ENCODE assay signal across 1 cellular context in the genomic region with DNA sequence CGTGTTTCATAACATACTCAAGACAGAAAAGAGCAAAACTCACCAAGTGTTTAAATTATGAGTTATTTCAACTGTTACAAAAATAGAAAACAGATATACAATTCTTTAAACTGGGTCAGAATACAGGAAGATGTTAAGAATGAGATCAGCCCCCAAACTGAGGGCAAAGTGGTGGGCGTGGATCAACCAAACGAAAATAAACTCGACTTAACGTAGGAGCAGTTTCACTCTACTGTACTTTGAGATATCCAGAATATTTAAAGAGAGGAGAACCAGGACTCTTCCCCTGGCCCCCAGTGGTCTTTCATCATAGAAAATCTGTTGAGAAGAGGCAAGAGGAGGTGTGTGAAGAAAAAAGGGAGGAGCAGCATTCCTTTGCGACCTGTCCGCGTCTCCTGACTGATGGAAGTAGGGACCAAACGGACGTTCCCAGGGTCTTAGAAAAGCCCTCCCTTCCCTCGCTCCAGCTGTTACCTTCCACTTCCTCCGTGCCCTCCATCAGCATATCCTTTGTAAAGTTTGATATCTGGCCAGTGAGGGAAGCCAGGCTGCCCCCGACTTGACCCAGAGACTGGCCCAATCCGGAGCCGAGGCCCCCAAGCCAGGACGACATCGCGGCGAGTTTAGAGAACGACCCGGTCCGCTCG.
TF ChIP-seq lines count a peak whose summit lies in the region.

No MANE protein-coding gene starts in this region.

TF ChIP-seq in GM12878, 131 proteins besides CTCF, POLR2A, EP300 and RAD21 (continues in another document):
- TF ChIP-seq SUPT20H (IDR thresholded peaks at IDR 0.05; ENCODE audit: borderline replicate concordance, control insufficient read depth, low read depth, low read length) (no peak), CBX3 (IDR thresholded peaks at IDR 0.05; ENCODE audit: borderline replicate concordance, low read depth) (no peak), JUNB (IDR thresholded peaks at IDR 0.05) (no peak), FOS (IDR thresholded peaks at IDR 0.05; ENCODE audit: borderline replicate concordance, extremely low read depth, insufficient read length) (no peak), MYC (IDR thresholded peaks at IDR 0.05; ENCODE audit: insufficient read depth, insufficient read length, insufficient replicate concordance, low read length, severe bottlenecking) (no peak), EED (IDR thresholded peaks at IDR 0.05; ENCODE audit: low read depth) (0 out of 2 replicates have a peak, but pooled peaks have one; percentile 35), SMC3 (IDR thresholded peaks at IDR 0.05; ENCODE audit: borderline replicate concordance, low read length) (no peak), ZNF24 (IDR thresholded peaks at IDR 0.05) (no peak), HDAC2 (IDR thresholded peaks at IDR 0.05) (no peak), ZNF384 (IDR thresholded peaks at IDR 0.05; ENCODE audit: borderline replicate concordance, low read depth, low read length) (no peak), MTA3 (IDR thresholded peaks at IDR 0.05; ENCODE audit: borderline replicate concordance, low read length) (no peak), MEF2A (IDR thresholded peaks at IDR 0.05; ENCODE audit: insufficient read depth, low read depth, low read length) (0 out of 2 replicates have a peak, but pooled peaks have one; percentile 37), SMAD5 (IDR thresholded peaks at IDR 0.05; ENCODE audit: low read depth) (no peak), NBN (IDR thresholded peaks at IDR 0.05) (no peak), CEBPZ (IDR thresholded peaks at IDR 0.05; ENCODE audit: low read depth, low read length) (no peak), BHLHE40 (IDR thresholded peaks at IDR 0.05; ENCODE audit: borderline replicate concordance in 1 of 2, low read depth in 2 of 2, low read length in 1 of 2) (no peak), HDGF (IDR thresholded peaks at IDR 0.05) (no peak), PBX3 (IDR thresholded peaks at IDR 0.05; ENCODE audit: insufficient replicate concordance, low read depth, low read length) (peak; percentile 60), POLR2AphosphoS5 (IDR thresholded peaks at IDR 0.05; ENCODE audit: low read length) (no peak), PKNOX1 (IDR thresholded peaks at IDR 0.05) (peak; percentile 74), TCF3 (IDR thresholded peaks at IDR 0.05; ENCODE audit: borderline replicate concordance, insufficient read depth, low read depth, low read length) (no peak), TARDBP (IDR thresholded peaks at IDR 0.05; ENCODE audit: borderline replicate concordance) (no peak), E2F8 (IDR thresholded peaks at IDR 0.05; ENCODE audit: low read depth, partially characterized antibody) (no peak), CBFB (IDR thresholded peaks at IDR 0.05; ENCODE audit: low read depth) (no peak), ZSCAN29 (IDR thresholded peaks at IDR 0.05) (no peak), GABPA (IDR thresholded peaks at IDR 0.05; ENCODE audit: low read depth) (no peak), SPI1 (IDR thresholded peaks at IDR 0.05; ENCODE audit: borderline replicate concordance, insufficient read depth, low read depth, low read length) (peak; percentile 6; the same call in 1 of the 2 replicates), IRF4 (IDR thresholded peaks at IDR 0.05; ENCODE audit: low read depth, low read length) (no peak), CHD2 (IDR thresholded peaks at IDR 0.05; ENCODE audit: borderline replicate concordance, low read depth, low read length) (no peak), PAX5 (IDR thresholded peaks at IDR 0.05; ENCODE audit: borderline replicate concordance, low read depth, low read length) (no peak), SREBF1 (IDR thresholded peaks at IDR 0.05; ENCODE audit: low read length) (no peak)
- TF ChIP-seq, protein P1, sequence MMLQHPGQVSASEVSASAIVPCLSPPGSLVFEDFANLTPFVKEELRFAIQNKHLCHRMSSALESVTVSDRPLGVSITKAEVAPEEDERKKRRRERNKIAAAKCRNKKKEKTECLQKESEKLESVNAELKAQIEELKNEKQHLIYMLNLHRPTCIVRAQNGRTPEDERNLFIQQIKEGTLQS (IDR thresholded peaks at IDR 0.05; ENCODE audit: borderline replicate concordance, extremely low read depth, low read depth, low read length), result no peak
- TF ChIP-seq, protein P2, sequence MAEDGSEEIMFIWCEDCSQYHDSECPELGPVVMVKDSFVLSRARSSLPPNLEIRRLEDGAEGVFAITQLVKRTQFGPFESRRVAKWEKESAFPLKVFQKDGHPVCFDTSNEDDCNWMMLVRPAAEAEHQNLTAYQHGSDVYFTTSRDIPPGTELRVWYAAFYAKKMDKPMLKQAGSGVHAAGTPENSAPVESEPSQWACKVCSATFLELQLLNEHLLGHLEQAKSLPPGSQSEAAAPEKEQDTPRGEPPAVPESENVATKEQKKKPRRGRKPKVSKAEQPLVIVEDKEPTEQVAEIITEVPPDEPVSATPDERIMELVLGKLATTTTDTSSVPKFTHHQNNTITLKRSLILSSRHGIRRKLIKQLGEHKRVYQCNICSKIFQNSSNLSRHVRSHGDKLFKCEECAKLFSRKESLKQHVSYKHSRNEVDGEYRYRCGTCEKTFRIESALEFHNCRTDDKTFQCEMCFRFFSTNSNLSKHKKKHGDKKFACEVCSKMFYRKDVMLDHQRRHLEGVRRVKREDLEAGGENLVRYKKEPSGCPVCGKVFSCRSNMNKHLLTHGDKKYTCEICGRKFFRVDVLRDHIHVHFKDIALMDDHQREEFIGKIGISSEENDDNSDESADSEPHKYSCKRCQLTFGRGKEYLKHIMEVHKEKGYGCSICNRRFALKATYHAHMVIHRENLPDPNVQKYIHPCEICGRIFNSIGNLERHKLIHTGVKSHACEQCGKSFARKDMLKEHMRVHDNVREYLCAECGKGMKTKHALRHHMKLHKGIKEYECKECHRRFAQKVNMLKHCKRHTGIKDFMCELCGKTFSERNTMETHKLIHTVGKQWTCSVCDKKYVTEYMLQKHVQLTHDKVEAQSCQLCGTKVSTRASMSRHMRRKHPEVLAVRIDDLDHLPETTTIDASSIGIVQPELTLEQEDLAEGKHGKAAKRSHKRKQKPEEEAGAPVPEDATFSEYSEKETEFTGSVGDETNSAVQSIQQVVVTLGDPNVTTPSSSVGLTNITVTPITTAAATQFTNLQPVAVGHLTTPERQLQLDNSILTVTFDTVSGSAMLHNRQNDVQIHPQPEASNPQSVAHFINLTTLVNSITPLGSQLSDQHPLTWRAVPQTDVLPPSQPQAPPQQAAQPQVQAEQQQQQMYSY (CRISPR knock-in tag; IDR thresholded peaks at IDR 0.05), result no peak
- TF ChIP-seq, protein P3, sequence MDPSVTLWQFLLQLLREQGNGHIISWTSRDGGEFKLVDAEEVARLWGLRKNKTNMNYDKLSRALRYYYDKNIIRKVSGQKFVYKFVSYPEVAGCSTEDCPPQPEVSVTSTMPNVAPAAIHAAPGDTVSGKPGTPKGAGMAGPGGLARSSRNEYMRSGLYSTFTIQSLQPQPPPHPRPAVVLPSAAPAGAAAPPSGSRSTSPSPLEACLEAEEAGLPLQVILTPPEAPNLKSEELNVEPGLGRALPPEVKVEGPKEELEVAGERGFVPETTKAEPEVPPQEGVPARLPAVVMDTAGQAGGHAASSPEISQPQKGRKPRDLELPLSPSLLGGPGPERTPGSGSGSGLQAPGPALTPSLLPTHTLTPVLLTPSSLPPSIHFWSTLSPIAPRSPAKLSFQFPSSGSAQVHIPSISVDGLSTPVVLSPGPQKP (IDR thresholded peaks at IDR 0.05; ENCODE audit: low read depth, low read length), result no peak
- TF ChIP-seq, protein P4, sequence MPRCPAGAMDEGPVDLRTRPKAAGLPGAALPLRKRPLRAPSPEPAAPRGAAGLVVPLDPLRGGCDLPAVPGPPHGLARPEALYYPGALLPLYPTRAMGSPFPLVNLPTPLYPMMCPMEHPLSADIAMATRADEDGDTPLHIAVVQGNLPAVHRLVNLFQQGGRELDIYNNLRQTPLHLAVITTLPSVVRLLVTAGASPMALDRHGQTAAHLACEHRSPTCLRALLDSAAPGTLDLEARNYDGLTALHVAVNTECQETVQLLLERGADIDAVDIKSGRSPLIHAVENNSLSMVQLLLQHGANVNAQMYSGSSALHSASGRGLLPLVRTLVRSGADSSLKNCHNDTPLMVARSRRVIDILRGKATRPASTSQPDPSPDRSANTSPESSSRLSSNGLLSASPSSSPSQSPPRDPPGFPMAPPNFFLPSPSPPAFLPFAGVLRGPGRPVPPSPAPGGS (IDR thresholded peaks at IDR 0.05; ENCODE audit: borderline replicate concordance, insufficient read depth, low read depth, low read length, poor library complexity, severe bottlenecking), result no peak
- TF ChIP-seq, protein P5, sequence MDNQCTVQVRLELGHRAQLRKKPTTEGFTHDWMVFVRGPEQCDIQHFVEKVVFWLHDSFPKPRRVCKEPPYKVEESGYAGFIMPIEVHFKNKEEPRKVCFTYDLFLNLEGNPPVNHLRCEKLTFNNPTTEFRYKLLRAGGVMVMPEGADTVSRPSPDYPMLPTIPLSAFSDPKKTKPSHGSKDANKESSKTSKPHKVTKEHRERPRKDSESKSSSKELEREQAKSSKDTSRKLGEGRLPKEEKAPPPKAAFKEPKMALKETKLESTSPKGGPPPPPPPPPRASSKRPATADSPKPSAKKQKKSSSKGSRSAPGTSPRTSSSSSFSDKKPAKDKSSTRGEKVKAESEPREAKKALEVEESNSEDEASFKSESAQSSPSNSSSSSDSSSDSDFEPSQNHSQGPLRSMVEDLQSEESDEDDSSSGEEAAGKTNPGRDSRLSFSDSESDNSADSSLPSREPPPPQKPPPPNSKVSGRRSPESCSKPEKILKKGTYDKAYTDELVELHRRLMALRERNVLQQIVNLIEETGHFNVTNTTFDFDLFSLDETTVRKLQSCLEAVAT (IDR thresholded peaks at IDR 0.05), result no peak
- TF ChIP-seq, protein P6, sequence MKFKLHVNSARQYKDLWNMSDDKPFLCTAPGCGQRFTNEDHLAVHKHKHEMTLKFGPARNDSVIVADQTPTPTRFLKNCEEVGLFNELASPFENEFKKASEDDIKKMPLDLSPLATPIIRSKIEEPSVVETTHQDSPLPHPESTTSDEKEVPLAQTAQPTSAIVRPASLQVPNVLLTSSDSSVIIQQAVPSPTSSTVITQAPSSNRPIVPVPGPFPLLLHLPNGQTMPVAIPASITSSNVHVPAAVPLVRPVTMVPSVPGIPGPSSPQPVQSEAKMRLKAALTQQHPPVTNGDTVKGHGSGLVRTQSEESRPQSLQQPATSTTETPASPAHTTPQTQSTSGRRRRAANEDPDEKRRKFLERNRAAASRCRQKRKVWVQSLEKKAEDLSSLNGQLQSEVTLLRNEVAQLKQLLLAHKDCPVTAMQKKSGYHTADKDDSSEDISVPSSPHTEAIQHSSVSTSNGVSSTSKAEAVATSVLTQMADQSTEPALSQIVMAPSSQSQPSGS (IDR thresholded peaks at IDR 0.05; ENCODE audit: low read length), result peak; percentile 48
